ENCODE assay signal across 1 cellular context in genomic region chr20:297925-298754, GRCh38.
A peak's percentile ranks its signal among the peaks of the same experiment; 100 is the strongest.
TF ChIP-seq lines count a peak whose summit lies in the region.

No MANE protein-coding gene starts in this region.

TF ChIP-seq in HepG2, 621 proteins besides CTCF, POLR2A, EP300 and RAD21 (continued from another document and continues in another):
- TF ChIP-seq MXD3 (CRISPR knock-in tag; IDR thresholded peaks at IDR 0.05) (peak; percentile 75; the same call in 1 of the 2 replicates), DMAP1 (CRISPR knock-in tag; IDR thresholded peaks at IDR 0.05) (peak; percentile 29; the same call in 1 of the 2 replicates), ZNF503 (CRISPR knock-in tag; IDR thresholded peaks at IDR 0.05) (no peak), KDM3A (CRISPR knock-in tag; IDR thresholded peaks at IDR 0.05; ENCODE audit: low read depth) (peak; percentile 72; the same call in 1 of the 2 replicates), IRF9 (CRISPR knock-in tag; IDR thresholded peaks at IDR 0.05; ENCODE audit: borderline replicate concordance) (peak; percentile 51; the same call in 1 of the 2 replicates), HES4 (CRISPR knock-in tag; IDR thresholded peaks at IDR 0.05; ENCODE audit: borderline replicate concordance) (0 out of 2 replicates have a peak, but pooled peaks have one; percentile 38), ZNF574 (CRISPR knock-in tag; IDR thresholded peaks at IDR 0.05) (no peak), CBX2 (IDR thresholded peaks at IDR 0.05; ENCODE audit: low read depth, low read length) (no peak), CBX2 (CRISPR knock-in tag; IDR thresholded peaks at IDR 0.05; ENCODE audit: low read depth) (no peak), SNAPC2 (CRISPR knock-in tag; IDR thresholded peaks at IDR 0.05) (peak; percentile 58; the same call in 1 of the 2 replicates), IRF1 (CRISPR knock-in tag; IDR thresholded peaks at IDR 0.05; ENCODE audit: low read depth) (no peak; the same call in 1 of the 2 replicates), ZNF335 (CRISPR knock-in tag; IDR thresholded peaks at IDR 0.05) (peak; percentile 69; the same call in 1 of the 2 replicates), CENPBD1 (CRISPR knock-in tag; IDR thresholded peaks at IDR 0.05; ENCODE audit: borderline replicate concordance, low read depth) (no peak), MEF2D (CRISPR knock-in tag; IDR thresholded peaks at IDR 0.05) (peak; percentile 53), NRL (CRISPR knock-in tag; IDR thresholded peaks at IDR 0.05; ENCODE audit: borderline replicate concordance) (no peak; the same call in 1 of the 2 replicates), ZNF224 (CRISPR knock-in tag; IDR thresholded peaks at IDR 0.05) (no peak), KDM1A (CRISPR knock-in tag; IDR thresholded peaks at IDR 0.05) (0 out of 2 replicates have a peak, but pooled peaks have one; percentile 26), ZNF235 (CRISPR knock-in tag; IDR thresholded peaks at IDR 0.05; ENCODE audit: borderline replicate concordance) (peak; percentile 46), ZSCAN5A (CRISPR knock-in tag; IDR thresholded peaks at IDR 0.05; ENCODE audit: borderline replicate concordance) (0 out of 2 replicates have a peak, but pooled peaks have one; percentile 79), MED1 (CRISPR knock-in tag; IDR thresholded peaks at IDR 0.05) (no peak; the same call in none of the 2 replicates), TGIF2 (CRISPR knock-in tag; IDR thresholded peaks at IDR 0.05) (0 out of 2 replicates have a peak, but pooled peaks have one; percentile 70), ETS1 (CRISPR knock-in tag; IDR thresholded peaks at IDR 0.05) (no peak), RFX1 (IDR thresholded peaks at IDR 0.05) (peak; percentile 35; the same call in 1 of the 2 replicates), ZNF256 (CRISPR knock-in tag; conservative IDR thresholded peaks at IDR 0.05) (peak; percentile 38; the same call in 1 of the 2 replicates), TARDBP (CRISPR knock-in tag; IDR thresholded peaks at IDR 0.05) (peak; percentile 77), ZNF138 (CRISPR knock-in tag; IDR thresholded peaks at IDR 0.05; ENCODE audit: low read depth) (no peak), HOXA7 (CRISPR knock-in tag; IDR thresholded peaks at IDR 0.05) (no peak), YY1 (IDR thresholded peaks at IDR 0.05; ENCODE audit: insufficient read depth, insufficient replicate concordance, low read depth, low read length) (peak; percentile 53), ZFP41 (CRISPR knock-in tag; IDR thresholded peaks at IDR 0.05; ENCODE audit: borderline replicate concordance) (peak; percentile 83; the same call in 1 of the 2 replicates), ZNF839 (CRISPR knock-in tag; IDR thresholded peaks at IDR 0.05; ENCODE audit: borderline replicate concordance) (peak; percentile 95; the same call in 1 of the 2 replicates), ZNF530 (CRISPR knock-in tag; IDR thresholded peaks at IDR 0.05; ENCODE audit: low read depth) (0 out of 2 replicates have a peak, but pooled peaks have one; percentile 17), RNF2 (conservative IDR thresholded peaks at IDR 0.05; ENCODE audit: low read depth) (no peak), ZSCAN21 (CRISPR knock-in tag; IDR thresholded peaks at IDR 0.05; ENCODE audit: borderline replicate concordance) (peak; percentile 70), GZF1 (CRISPR knock-in tag; IDR thresholded peaks at IDR 0.05) (peak; percentile 55; the same call in 1 of the 2 replicates), PRDM15 (CRISPR knock-in tag; IDR thresholded peaks at IDR 0.05) (no peak; the same call in 1 of the 2 replicates), AKNA (CRISPR knock-in tag; IDR thresholded peaks at IDR 0.05; ENCODE audit: borderline replicate concordance) (no peak), ZNF512 (CRISPR knock-in tag; IDR thresholded peaks at IDR 0.05) (peak; percentile 57; the same call in 1 of the 2 replicates)
